25 cellular contexts compared by ENCODE assay signal in genomic region chr19:58157045-58157728, GRCh38.
"Had no signal": no experiment of that assay in that cellular context is flagged by ENCODE, and none has a peak within 500 bp of the region (broad histone marks: within the 10 kb centered on the region; RNA-seq: fewer than 3 reads in every experiment).

No MANE protein-coding gene starts in this region.

- H3K36me3 ChIP-seq: left ventricle myocardium inferior, pancreas, prostate gland, suprapubic skin, tibial nerve, upper lobe of left lung, vagina had no signal

- H2AFZ ChIP-seq: hepatocyte had no signal

- H3K27me3 ChIP-seq: hepatocyte, pancreas, suprapubic skin, tibial nerve, upper lobe of left lung, vagina had no signal

- ATAC-seq: natural killer cell, pancreas, right cardiac atrium, sciatic nerve had no signal

- H3K4me3 Mint-ChIP-seq: mesothelial cell of epicardium; natural killer cell; stimulated activated naive CD8-positive, alpha-beta T cell treated with anti-CD3 and anti-CD28 coated beads, Interleukin-15, Interleukin-2, amounts not matched to agents 100 ng/mL and 50 ng/mL, for 24 hours had no signal

- H3K4me1 ChIP-seq: pancreas had no signal

- H3K4me2 ChIP-seq: hepatocyte had no signal

- H3K27ac ChIP-seq: hepatocyte, left ventricle myocardium inferior, pancreas, prostate gland, skin epidermis, suprapubic skin, tibial nerve, upper lobe of left lung, vagina had no signal

- H3K27ac Mint-ChIP-seq: mesothelial cell of epicardium; natural killer cell; stimulated activated naive CD8-positive, alpha-beta T cell treated with anti-CD3 and anti-CD28 coated beads, Interleukin-15, Interleukin-2, amounts not matched to agents 100 ng/mL and 50 ng/mL, for 24 hours had no signal

- H3K4me3 ChIP-seq: hepatocyte, left ventricle myocardium inferior, lung, pancreas, prostate gland, skin epidermis, suprapubic skin, tibial nerve, upper lobe of left lung, vagina had no signal

- H3K27me3 Mint-ChIP-seq: naive B cell; stimulated activated naive CD8-positive, alpha-beta T cell treated with anti-CD3 and anti-CD28 coated beads, Interleukin-15, Interleukin-2, amounts not matched to agents 100 ng/mL and 50 ng/mL, for 24 hours had no signal

- DNase-seq: islet precursor cell; left ventricle myocardium inferior; mesendoderm; naive B cell; natural killer cell; nucleus accumbens; retina; stimulated activated CD4-positive, alpha-beta T cell treated with anti-CD3 and anti-CD28 coated beads, Interleukin-12 subunit alpha, Interleukin-12 subunit beta, amount 100 ng/mL, for 4 hours; stimulated activated CD4-positive, alpha-beta T cell treated with anti-CD3 and anti-CD28 coated beads, Interleukin-15, amount 100 ng/mL, for 24 hours; stimulated activated CD4-positive, alpha-beta T cell treated with anti-CD3 and anti-CD28 coated beads, Interleukin-2, amount 100 ng/mL, for 24 hours; stimulated activated CD4-positive, alpha-beta T cell treated with anti-CD3 and anti-CD28 coated beads, Interleukin-4, amount 100 ng/mL, for 1 hour; stimulated activated naive CD4-positive, alpha-beta T cell had no signal

- H3K9me3 ChIP-seq: pancreas, prostate gland, vagina had no signal
